Comparison of ENCODE assay signal across 9 cellular contexts in genomic region chr5:16626696-16627264, GRCh38.
DNase-seq lines count a peak whose midpoint lies in the region; ATAC-seq and TF ChIP-seq lines count a peak whose summit lies in the region.
"Had no signal": no experiment of that assay in that cellular context is flagged by ENCODE, and none has a peak within 500 bp of the region (broad histone marks: within the 10 kb centered on the region; RNA-seq: fewer than 3 reads in every experiment).

No MANE protein-coding gene starts in this region.

- H3K36me3 ChIP-seq in tibial artery = no peaks in the 10 kb centered on the region
- H3K36me3 ChIP-seq: upper lobe of left lung had no signal

- H3K27ac Mint-ChIP-seq in activated naive CD4-positive, alpha-beta T cell treated with anti-CD3 and anti-CD28 coated beads, Interleukin-2, amount 10 ng/mL, durations not matched to agents 7 days and 5 days = peak overlapping the region; percentile 92

- no peak overlapping the region for H3K4me3 ChIP-seq in tibial artery
- H3K4me3 ChIP-seq: upper lobe of left lung had no signal

- H3K27ac ChIP-seq in tibial artery = no peak overlapping the region
- H3K27ac ChIP-seq: upper lobe of left lung had no signal

- H3K27me3 ChIP-seq in tibial artery = peaks cover 0 to 11% of the 10 kb centered on the region in 2 donors
- H3K27me3 ChIP-seq: upper lobe of left lung had no signal

- H3K27me3 Mint-ChIP-seq in activated naive CD4-positive, alpha-beta T cell treated with anti-CD3 and anti-CD28 coated beads, Interleukin-2, amount 10 ng/mL, durations not matched to agents 7 days and 5 days = no peaks in the 10 kb centered on the region

- no peak overlapping the region for H3K4me3 Mint-ChIP-seq in activated naive CD4-positive, alpha-beta T cell treated with anti-CD3 and anti-CD28 coated beads, Interleukin-2, amount 10 ng/mL, durations not matched to agents 7 days and 5 days

- peak; percentile 25 for DNase-seq in AG20443 (ENCODE audit: low spot score)
- peak; percentile 55 for DNase-seq in activated naive CD4-positive, alpha-beta T cell treated with anti-CD3 and anti-CD28 coated beads, Interleukin-2, amount 10 ng/mL, durations not matched to agents 7 days and 5 days
- no peak for DNase-seq in HCEC 1CT
- no peak for DNase-seq in DMS79 (lab: John Stamatoyannopoulos, UW)
- DNase-seq in kidney glomerular epithelial cell (lab: John Stamatoyannopoulos, UW) = no peak
- no peak for DNase-seq in tibial artery
- DNase-seq: upper lobe of left lung had no signal

- CTCF ChIA-PET in activated naive CD4-positive, alpha-beta T cell treated with anti-CD3 and anti-CD28 coated beads, Interleukin-2, amount 10 ng/mL, durations not matched to agents 7 days and 5 days (lab: Charles Lee) = interaction anchor here (0.9 to 3.2 kb wide), 4 partner anchors 8 to 62 kb away, joined by 3 to 16 read pairs (median 10); partner anchors contain the start of gene RETREG1

- ATAC-seq in GM19452 (IDR thresholded peaks at IDR 0.05; ENCODE audit: unreplicated experiment) = peak; percentile 66
- ATAC-seq in HG03442 (IDR thresholded peaks at IDR 0.05; ENCODE audit: unreplicated experiment) = peak; percentile 69

- H3K9me3 ChIP-seq in tibial artery = no peaks in the 10 kb centered on the region
- H3K9me3 ChIP-seq: upper lobe of left lung had no signal

- no peaks in the 10 kb centered on the region for H3K9me3 Mint-ChIP-seq in activated naive CD4-positive, alpha-beta T cell treated with anti-CD3 and anti-CD28 coated beads, Interleukin-2, amount 10 ng/mL, durations not matched to agents 7 days and 5 days

- peaks cover 63% of the 10 kb centered on the region for H3K4me1 Mint-ChIP-seq in activated naive CD4-positive, alpha-beta T cell treated with anti-CD3 and anti-CD28 coated beads, Interleukin-2, amount 10 ng/mL, durations not matched to agents 7 days and 5 days

- TF ChIP-seq CTCF in tibial artery (IDR thresholded peaks at IDR 0.05) = no peak

- H3K36me3 Mint-ChIP-seq in activated naive CD4-positive, alpha-beta T cell treated with anti-CD3 and anti-CD28 coated beads, Interleukin-2, amount 10 ng/mL, durations not matched to agents 7 days and 5 days = peaks cover 9% of the 10 kb centered on the region

- intact Hi-C loops in tibial artery (cut with DNase I; ENCODE audit: low total_unique reads) = no loop called here

- no peaks in the 10 kb centered on the region for H3K4me1 ChIP-seq in tibial artery

Comparison
In these comparisons a context has a peak if more than half of its experiments do, and no peak if none do; other contexts are left out.
1. DNase-seq: peak in AG20443 (single experiment) and activated naive CD4-positive, alpha-beta T cell treated with anti-CD3 and anti-CD28 coated beads, Interleukin-2, amount 10 ng/mL, durations not matched to agents 7 days and 5 days (single experiment); none in HCEC 1CT (single experiment), DMS79 (single experiment), kidney glomerular epithelial cell (single experiment) and tibial artery (0 of 2).